In the genomic region with DNA sequence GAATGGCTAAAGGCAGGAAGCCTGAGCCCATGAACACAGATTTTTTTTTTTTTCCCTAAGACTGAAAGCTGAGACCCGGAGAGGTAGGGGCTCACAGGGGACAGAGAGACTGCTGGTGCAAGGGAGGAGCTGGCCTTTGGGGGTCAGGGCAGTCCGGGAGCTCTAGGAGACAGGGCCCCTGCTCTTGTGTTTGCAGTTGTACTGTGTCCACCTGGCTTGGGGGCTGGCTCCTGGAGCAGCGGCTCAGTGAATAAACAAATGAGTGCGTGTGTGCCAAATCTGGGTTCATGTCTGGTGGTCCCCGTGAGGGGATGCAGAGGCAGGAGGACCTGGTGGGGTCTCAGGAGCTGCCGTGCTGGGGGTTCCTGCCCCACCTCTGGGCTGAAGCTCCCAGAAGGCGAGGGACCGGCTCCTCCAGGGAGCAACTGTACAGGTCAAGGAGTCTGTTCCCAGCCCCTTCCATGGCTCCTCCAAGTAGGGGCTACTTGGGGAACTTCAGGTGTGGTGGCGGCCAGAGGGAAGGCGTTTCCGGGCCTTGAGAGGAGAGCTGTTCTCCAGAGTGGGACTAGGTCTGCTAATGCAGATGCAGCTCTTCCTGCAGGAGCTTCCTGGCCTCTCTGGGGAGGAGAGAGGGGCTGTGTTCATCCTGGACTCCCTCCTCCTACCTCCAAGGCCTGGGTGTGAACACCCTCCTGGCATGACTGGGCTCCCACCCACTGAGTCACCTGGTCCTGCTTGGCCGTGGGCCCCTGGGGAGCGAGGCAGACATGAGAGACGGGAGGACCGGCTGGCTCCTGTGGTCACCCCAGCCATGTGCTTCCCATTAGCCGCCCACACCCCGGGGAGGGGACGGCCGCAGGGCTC, we compare ENCODE assay signal across 1 cellular context.
TF ChIP-seq lines count a peak whose summit lies in the region.

No MANE protein-coding gene starts in this region.

TF ChIP-seq in HepG2, 621 proteins besides CTCF, POLR2A, EP300 and RAD21 (continued from another document and continues in another):
- TF ChIP-seq, protein P1, sequence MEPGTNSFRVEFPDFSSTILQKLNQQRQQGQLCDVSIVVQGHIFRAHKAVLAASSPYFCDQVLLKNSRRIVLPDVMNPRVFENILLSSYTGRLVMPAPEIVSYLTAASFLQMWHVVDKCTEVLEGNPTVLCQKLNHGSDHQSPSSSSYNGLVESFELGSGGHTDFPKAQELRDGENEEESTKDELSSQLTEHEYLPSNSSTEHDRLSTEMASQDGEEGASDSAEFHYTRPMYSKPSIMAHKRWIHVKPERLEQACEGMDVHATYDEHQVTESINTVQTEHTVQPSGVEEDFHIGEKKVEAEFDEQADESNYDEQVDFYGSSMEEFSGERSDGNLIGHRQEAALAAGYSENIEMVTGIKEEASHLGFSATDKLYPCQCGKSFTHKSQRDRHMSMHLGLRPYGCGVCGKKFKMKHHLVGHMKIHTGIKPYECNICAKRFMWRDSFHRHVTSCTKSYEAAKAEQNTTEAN (CRISPR knock-in tag; conservative IDR thresholded peaks at IDR 0.05), result peak; percentile 32; the same call in 1 of the 2 replicates
- TF ChIP-seq NR2F1 (CRISPR knock-in tag; IDR thresholded peaks at IDR 0.05) (peak; percentile 34 to 88; a peak in 2 of 4 replicates), ZNF674 (CRISPR knock-in tag; IDR thresholded peaks at IDR 0.05; ENCODE audit: low read depth) (no peak), SRSF1 (optimal IDR thresholded peaks at IDR 0.05; ENCODE audit: low read depth, low read length) (peak; percentile 60), SRY (CRISPR knock-in tag; IDR thresholded peaks at IDR 0.05) (no peak; the same call in 1 of the 2 replicates), HOXA7 (CRISPR knock-in tag; IDR thresholded peaks at IDR 0.05) (no peak), ATAD3A (CRISPR knock-in tag; IDR thresholded peaks at IDR 0.05) (no peak), ZNF709 (CRISPR knock-in tag; IDR thresholded peaks at IDR 0.05) (peak; percentile 54; the same call in 1 of the 2 replicates), ZNF556 (CRISPR knock-in tag; IDR thresholded peaks at IDR 0.05; ENCODE audit: borderline replicate concordance) (no peak), ZNF850 (CRISPR knock-in tag; conservative IDR thresholded peaks at IDR 0.05) (no peak), ZNF460 (CRISPR knock-in tag; IDR thresholded peaks at IDR 0.05; ENCODE audit: borderline replicate concordance) (no peak; the same call in 1 of the 2 replicates), ZNF589 (CRISPR knock-in tag; conservative IDR thresholded peaks at IDR 0.05) (no peak), RFX3 (CRISPR knock-in tag; IDR thresholded peaks at IDR 0.05) (no peak), ZNF629 (CRISPR knock-in tag; conservative IDR thresholded peaks at IDR 0.05) (peak; percentile 30; the same call in 1 of the 2 replicates), PTBP1 (IDR thresholded peaks at IDR 0.05; ENCODE audit: low read depth, low read length, poor library complexity, severe bottlenecking) (peak; percentile 65), MATR3 (CRISPR knock-in tag; IDR thresholded peaks at IDR 0.05) (no peak), KAT8 (CRISPR knock-in tag; IDR thresholded peaks at IDR 0.05) (no peak; the same call in 1 of the 2 replicates), ZKSCAN1 (IDR thresholded peaks at IDR 0.05; ENCODE audit: low read length) (no peak), SCMH1 (CRISPR knock-in tag; IDR thresholded peaks at IDR 0.05; ENCODE audit: borderline replicate concordance) (no peak), ZNF432 (CRISPR knock-in tag; IDR thresholded peaks at IDR 0.05; ENCODE audit: borderline replicate concordance) (peak; percentile 63; the same call in 1 of the 2 replicates), PRPF4 (IDR thresholded peaks at IDR 0.05; ENCODE audit: low read depth, low read length, poor library complexity, severe bottlenecking) (no peak), ZNF143 (CRISPR knock-in tag; IDR thresholded peaks at IDR 0.05) (0 out of 2 replicates have a peak, but pooled peaks have one; percentile 9), ZNF790 (CRISPR knock-in tag; IDR thresholded peaks at IDR 0.05; ENCODE audit: borderline replicate concordance) (no peak), MEIS2 (CRISPR knock-in tag; IDR thresholded peaks at IDR 0.05) (peak; percentile 55; the same call in 1 of the 2 replicates), ZNF605 (CRISPR knock-in tag; IDR thresholded peaks at IDR 0.05) (no peak), HNF4G (IDR thresholded peaks at IDR 0.05; ENCODE audit: borderline replicate concordance, low read depth, low read length) (peak; percentile 38; the same call in 1 of the 2 replicates), HNF4G (CRISPR knock-in tag; IDR thresholded peaks at IDR 0.05; ENCODE audit: borderline replicate concordance, low read depth) (no peak), ZNF20 (CRISPR knock-in tag; IDR thresholded peaks at IDR 0.05) (no peak), ZNF672 (CRISPR knock-in tag; IDR thresholded peaks at IDR 0.05) (no peak), REXO4 (CRISPR knock-in tag; IDR thresholded peaks at IDR 0.05; ENCODE audit: borderline replicate concordance) (no peak), ZNF501 (CRISPR knock-in tag; IDR thresholded peaks at IDR 0.05) (peak; percentile 68; the same call in 1 of the 2 replicates), RCOR2 (CRISPR knock-in tag; IDR thresholded peaks at IDR 0.05) (no peak; the same call in 1 of the 2 replicates), NFRKB (IDR thresholded peaks at IDR 0.05) (no peak)
- TF ChIP-seq, protein P2, sequence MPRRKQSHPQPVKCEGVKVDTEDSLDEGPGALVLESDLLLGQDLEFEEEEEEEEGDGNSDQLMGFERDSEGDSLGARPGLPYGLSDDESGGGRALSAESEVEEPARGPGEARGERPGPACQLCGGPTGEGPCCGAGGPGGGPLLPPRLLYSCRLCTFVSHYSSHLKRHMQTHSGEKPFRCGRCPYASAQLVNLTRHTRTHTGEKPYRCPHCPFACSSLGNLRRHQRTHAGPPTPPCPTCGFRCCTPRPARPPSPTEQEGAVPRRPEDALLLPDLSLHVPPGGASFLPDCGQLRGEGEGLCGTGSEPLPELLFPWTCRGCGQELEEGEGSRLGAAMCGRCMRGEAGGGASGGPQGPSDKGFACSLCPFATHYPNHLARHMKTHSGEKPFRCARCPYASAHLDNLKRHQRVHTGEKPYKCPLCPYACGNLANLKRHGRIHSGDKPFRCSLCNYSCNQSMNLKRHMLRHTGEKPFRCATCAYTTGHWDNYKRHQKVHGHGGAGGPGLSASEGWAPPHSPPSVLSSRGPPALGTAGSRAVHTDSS (CRISPR knock-in tag; conservative IDR thresholded peaks at IDR 0.05), result no peak
- TF ChIP-seq, protein P3, sequence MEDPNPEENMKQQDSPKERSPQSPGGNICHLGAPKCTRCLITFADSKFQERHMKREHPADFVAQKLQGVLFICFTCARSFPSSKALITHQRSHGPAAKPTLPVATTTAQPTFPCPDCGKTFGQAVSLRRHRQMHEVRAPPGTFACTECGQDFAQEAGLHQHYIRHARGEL (CRISPR knock-in tag; IDR thresholded peaks at IDR 0.05), result no peak
- TF ChIP-seq, protein P4, sequence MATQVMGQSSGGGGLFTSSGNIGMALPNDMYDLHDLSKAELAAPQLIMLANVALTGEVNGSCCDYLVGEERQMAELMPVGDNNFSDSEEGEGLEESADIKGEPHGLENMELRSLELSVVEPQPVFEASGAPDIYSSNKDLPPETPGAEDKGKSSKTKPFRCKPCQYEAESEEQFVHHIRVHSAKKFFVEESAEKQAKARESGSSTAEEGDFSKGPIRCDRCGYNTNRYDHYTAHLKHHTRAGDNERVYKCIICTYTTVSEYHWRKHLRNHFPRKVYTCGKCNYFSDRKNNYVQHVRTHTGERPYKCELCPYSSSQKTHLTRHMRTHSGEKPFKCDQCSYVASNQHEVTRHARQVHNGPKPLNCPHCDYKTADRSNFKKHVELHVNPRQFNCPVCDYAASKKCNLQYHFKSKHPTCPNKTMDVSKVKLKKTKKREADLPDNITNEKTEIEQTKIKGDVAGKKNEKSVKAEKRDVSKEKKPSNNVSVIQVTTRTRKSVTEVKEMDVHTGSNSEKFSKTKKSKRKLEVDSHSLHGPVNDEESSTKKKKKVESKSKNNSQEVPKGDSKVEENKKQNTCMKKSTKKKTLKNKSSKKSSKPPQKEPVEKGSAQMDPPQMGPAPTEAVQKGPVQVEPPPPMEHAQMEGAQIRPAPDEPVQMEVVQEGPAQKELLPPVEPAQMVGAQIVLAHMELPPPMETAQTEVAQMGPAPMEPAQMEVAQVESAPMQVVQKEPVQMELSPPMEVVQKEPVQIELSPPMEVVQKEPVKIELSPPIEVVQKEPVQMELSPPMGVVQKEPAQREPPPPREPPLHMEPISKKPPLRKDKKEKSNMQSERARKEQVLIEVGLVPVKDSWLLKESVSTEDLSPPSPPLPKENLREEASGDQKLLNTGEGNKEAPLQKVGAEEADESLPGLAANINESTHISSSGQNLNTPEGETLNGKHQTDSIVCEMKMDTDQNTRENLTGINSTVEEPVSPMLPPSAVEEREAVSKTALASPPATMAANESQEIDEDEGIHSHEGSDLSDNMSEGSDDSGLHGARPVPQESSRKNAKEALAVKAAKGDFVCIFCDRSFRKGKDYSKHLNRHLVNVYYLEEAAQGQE (IDR thresholded peaks at IDR 0.05; ENCODE audit: borderline replicate concordance in 1 of 2, low read depth in 1 of 2, low read length in 2 of 2), result 0 out of 4 replicates have a peak, but pooled peaks of 1 of the 2 experiments have one; percentile 30
- TF ChIP-seq, protein P5, sequence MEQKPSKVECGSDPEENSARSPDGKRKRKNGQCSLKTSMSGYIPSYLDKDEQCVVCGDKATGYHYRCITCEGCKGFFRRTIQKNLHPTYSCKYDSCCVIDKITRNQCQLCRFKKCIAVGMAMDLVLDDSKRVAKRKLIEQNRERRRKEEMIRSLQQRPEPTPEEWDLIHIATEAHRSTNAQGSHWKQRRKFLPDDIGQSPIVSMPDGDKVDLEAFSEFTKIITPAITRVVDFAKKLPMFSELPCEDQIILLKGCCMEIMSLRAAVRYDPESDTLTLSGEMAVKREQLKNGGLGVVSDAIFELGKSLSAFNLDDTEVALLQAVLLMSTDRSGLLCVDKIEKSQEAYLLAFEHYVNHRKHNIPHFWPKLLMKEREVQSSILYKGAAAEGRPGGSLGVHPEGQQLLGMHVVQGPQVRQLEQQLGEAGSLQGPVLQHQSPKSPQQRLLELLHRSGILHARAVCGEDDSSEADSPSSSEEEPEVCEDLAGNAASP (CRISPR knock-in tag; IDR thresholded peaks at IDR 0.05; ENCODE audit: borderline replicate concordance), result peak; percentile 85; the same call in 1 of the 2 replicates
- TF ChIP-seq, protein P6, sequence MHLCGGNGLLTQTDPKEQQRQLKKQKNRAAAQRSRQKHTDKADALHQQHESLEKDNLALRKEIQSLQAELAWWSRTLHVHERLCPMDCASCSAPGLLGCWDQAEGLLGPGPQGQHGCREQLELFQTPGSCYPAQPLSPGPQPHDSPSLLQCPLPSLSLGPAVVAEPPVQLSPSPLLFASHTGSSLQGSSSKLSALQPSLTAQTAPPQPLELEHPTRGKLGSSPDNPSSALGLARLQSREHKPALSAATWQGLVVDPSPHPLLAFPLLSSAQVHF (CRISPR knock-in tag; IDR thresholded peaks at IDR 0.05), result no peak; the same call in 1 of the 2 replicates
- TF ChIP-seq, protein P7, sequence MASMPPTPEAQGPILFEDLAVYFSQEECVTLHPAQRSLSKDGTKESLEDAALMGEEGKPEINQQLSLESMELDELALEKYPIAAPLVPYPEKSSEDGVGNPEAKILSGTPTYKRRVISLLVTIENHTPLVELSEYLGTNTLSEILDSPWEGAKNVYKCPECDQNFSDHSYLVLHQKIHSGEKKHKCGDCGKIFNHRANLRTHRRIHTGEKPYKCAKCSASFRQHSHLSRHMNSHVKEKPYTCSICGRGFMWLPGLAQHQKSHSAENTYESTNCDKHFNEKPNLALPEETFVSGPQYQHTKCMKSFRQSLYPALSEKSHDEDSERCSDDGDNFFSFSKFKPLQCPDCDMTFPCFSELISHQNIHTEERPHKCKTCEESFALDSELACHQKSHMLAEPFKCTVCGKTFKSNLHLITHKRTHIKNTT (CRISPR knock-in tag; IDR thresholded peaks at IDR 0.05), result no peak
- TF ChIP-seq, protein P8, sequence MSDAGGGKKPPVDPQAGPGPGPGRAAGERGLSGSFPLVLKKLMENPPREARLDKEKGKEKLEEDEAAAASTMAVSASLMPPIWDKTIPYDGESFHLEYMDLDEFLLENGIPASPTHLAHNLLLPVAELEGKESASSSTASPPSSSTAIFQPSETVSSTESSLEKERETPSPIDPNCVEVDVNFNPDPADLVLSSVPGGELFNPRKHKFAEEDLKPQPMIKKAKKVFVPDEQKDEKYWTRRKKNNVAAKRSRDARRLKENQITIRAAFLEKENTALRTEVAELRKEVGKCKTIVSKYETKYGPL (CRISPR knock-in tag; IDR thresholded peaks at IDR 0.05), result no peak
- TF ChIP-seq, protein P9, sequence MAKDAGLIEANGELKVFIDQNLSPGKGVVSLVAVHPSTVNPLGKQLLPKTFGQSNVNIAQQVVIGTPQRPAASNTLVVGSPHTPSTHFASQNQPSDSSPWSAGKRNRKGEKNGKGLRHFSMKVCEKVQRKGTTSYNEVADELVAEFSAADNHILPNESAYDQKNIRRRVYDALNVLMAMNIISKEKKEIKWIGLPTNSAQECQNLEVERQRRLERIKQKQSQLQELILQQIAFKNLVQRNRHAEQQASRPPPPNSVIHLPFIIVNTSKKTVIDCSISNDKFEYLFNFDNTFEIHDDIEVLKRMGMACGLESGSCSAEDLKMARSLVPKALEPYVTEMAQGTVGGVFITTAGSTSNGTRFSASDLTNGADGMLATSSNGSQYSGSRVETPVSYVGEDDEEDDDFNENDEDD (CRISPR knock-in tag; IDR thresholded peaks at IDR 0.05; ENCODE audit: borderline replicate concordance), result peak; percentile 87; the same call in 1 of the 2 replicates
